1 cellular context compared by ENCODE assay signal in the genomic region with DNA sequence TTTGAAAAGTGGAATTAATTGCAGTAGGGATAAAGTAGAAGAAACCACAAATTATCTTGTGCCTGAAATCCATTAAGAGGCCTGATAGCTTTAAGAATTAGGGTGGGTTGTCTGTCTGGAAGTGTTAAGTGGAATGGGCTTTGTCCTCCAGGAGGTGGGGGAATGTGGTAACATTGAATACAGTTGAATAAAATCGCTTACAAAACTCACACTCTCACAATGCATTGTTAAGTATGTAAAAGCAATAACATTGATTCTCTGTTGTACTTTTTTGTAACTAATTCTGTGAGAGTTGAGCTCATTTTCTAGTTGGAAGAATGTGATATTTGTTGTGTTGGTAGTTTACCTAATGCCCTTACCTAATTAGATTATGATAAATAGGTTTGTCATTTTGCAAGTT.
TF ChIP-seq lines count a peak whose summit lies in the region.

No MANE protein-coding gene starts in this region.

TF ChIP-seq in HEK293, 187 proteins besides CTCF, POLR2A, EP300 and RAD21:
- TF ChIP-seq INSM2 (tag by site-specific recombination; IDR thresholded peaks at IDR 0.05) (no peak), ZNF266 (tag by site-specific recombination; IDR thresholded peaks at IDR 0.05; ENCODE audit: low read depth) (no peak), ZNF629 (tag by site-specific recombination; IDR thresholded peaks at IDR 0.05) (0 out of 2 replicates have a peak, but pooled peaks have one; percentile 25), ZBTB44 (tag by site-specific recombination; IDR thresholded peaks at IDR 0.05) (no peak), ZNF362 (tag by site-specific recombination; IDR thresholded peaks at IDR 0.05) (no peak), ZNF311 (tag by site-specific recombination; IDR thresholded peaks at IDR 0.05; ENCODE audit: borderline replicate concordance) (no peak), ZBTB7A (tag by site-specific recombination; IDR thresholded peaks at IDR 0.05; ENCODE audit: low read depth) (no peak), ZNF394 (tag by site-specific recombination; IDR thresholded peaks at IDR 0.05; ENCODE audit: borderline replicate concordance) (no peak)
